ENCODE assay signal across 12 cellular contexts in genomic region chrX:20437678-20438077, GRCh38.
DNase-seq lines count a peak whose midpoint lies in the region; ATAC-seq, FAIRE-seq and TF ChIP-seq lines count a peak whose summit lies in the region.
"Had no signal": no experiment of that assay in that cellular context is flagged by ENCODE, and none has a peak within 500 bp of the region (broad histone marks: within the 10 kb centered on the region; RNA-seq: fewer than 3 reads in every experiment).

No MANE protein-coding gene starts in this region.

- no peaks in the 10 kb centered on the region for H3K79me2 ChIP-seq in Loucy (ENCODE audit: insufficient read depth, low read length)

- H3K27me3 ChIP-seq in Loucy (ENCODE audit: insufficient read depth, low read length, poor library complexity, severe bottlenecking), result no peaks in the 10 kb centered on the region
- no peaks in the 10 kb centered on the region for H3K27me3 ChIP-seq in colonic mucosa

- H3K9me3 ChIP-seq in Loucy (ENCODE audit: insufficient read depth, low read depth, low read length) (no peaks in the 10 kb centered on the region), colonic mucosa (no peaks in the 10 kb centered on the region)

- ATAC-seq in GM19468 (IDR thresholded peaks at IDR 0.05; ENCODE audit: extremely low read depth, unreplicated experiment), result peak; percentile 33

- H3K9ac ChIP-seq in Loucy (ENCODE audit: low read depth, low read length, poor library complexity, severe bottlenecking) (peak overlapping the region; percentile 73), colonic mucosa (ENCODE audit: low read depth in 2 of 2, low read length in 2 of 2) (no peak overlapping the region)

- peak; percentile 77 for FAIRE-seq in GM18507 (lab: Jason Lieb, UNC)
- FAIRE-seq: TTC549 had no signal

- peak overlapping the region; percentile 13 for H3K27ac ChIP-seq in colonic mucosa

- H3K4me3 Mint-ChIP-seq in endothelial cell (ENCODE audit: unreplicated experiment), result no peak overlapping the region
- H3K4me3 Mint-ChIP-seq: CD14-positive monocyte had no signal

- no peak overlapping the region; the same call in 1 of the 2 replicates for H2AFZ ChIP-seq in Loucy (ENCODE audit: low read length)

- H3K27me3 Mint-ChIP-seq in endothelial cell (ENCODE audit: unreplicated experiment), result no peaks in the 10 kb centered on the region

- no peaks in the 10 kb centered on the region for H4K20me1 ChIP-seq in Loucy (ENCODE audit: insufficient read depth, low read length, poor library complexity, severe bottlenecking)

- H3K4me1 ChIP-seq in Loucy (ENCODE audit: insufficient read depth, low read length, poor library complexity, severe bottlenecking), result peaks cover 78% of the 10 kb centered on the region
- no peaks in the 10 kb centered on the region for H3K4me1 ChIP-seq in colonic mucosa

- no peaks in the 10 kb centered on the region for H3K36me3 ChIP-seq in Loucy (ENCODE audit: insufficient read depth, low read length)
- H3K36me3 ChIP-seq in colonic mucosa, result no peaks in the 10 kb centered on the region

- peaks cover 15% of the 10 kb centered on the region for H3F3A ChIP-seq in Loucy (ENCODE audit: low read depth)

- no peak for DNase-seq in GM18507 (ENCODE audit: extremely low spot score, insufficient read length, low read depth)
- no peak for DNase-seq in colonic mucosa
- DNase-seq in SKM-1 treated with dmso at 0.1 percent for 144 hours (lab: John Stamatoyannopoulos, UW; ENCODE audit: unreplicated experiment), result no peak
- DNase-seq in GM10266 (ENCODE audit: extremely low spot score), result no peak
- DNase-seq in endothelial cell (ENCODE audit: low spot score), result no peak
- DNase-seq: NCI-H226; RPMI8226; stimulated activated CD4-positive, alpha-beta T cell treated with anti-CD3 and anti-CD28 coated beads, Interleukin-4, amount 100 ng/mL, for 24 hours had no signal

- H3K4me1 Mint-ChIP-seq in endothelial cell (ENCODE audit: unreplicated experiment), result no peaks in the 10 kb centered on the region

- peak overlapping the region; percentile 76 for H3K4me2 ChIP-seq in Loucy (ENCODE audit: low read depth, low read length, poor library complexity, severe bottlenecking)

- TF ChIP-seq CTCF in Loucy (conservative IDR thresholded peaks at IDR 0.05; ENCODE audit: low read length), result no peak
- TF ChIP-seq CTCF in colonic mucosa (IDR thresholded peaks at IDR 0.05), result no peak
- TF ChIP-seq CTCF in GM10266 (IDR thresholded peaks at IDR 0.05; ENCODE audit: control insufficient read depth, insufficient read depth, low read depth, missing control alignments), result no peak
- TF ChIP-seq CTCF in endothelial cell (IDR thresholded peaks at IDR 0.05; ENCODE audit: unreplicated experiment), result no peak

- no peak overlapping the region for H3K27ac Mint-ChIP-seq in endothelial cell (ENCODE audit: unreplicated experiment)
- H3K27ac Mint-ChIP-seq: CD14-positive monocyte had no signal

- no peaks in the 10 kb centered on the region for H3K9me2 ChIP-seq in Loucy (replicated peaks; ENCODE audit: low read depth, low read length)

- no peaks in the 10 kb centered on the region for H3K36me3 Mint-ChIP-seq in endothelial cell (ENCODE audit: low read depth, unreplicated experiment)
- H3K36me3 Mint-ChIP-seq: CD14-positive monocyte had no signal

- peak overlapping the region; percentile 65 for H3K4me3 ChIP-seq in Loucy (ENCODE audit: low read length, poor library complexity, severe bottlenecking)
- H3K4me3 ChIP-seq in colonic mucosa, result no peak overlapping the region

- H3K9me3 Mint-ChIP-seq in endothelial cell (ENCODE audit: unreplicated experiment), result no peaks in the 10 kb centered on the region

- intact Hi-C loops in colonic mucosa (cut with DNase I), result no loop called here
